ENCODE assay signal across 8 cellular contexts in genomic region chr12:81759215-81759991, GRCh38. TPM values are rescaled to one million over a fixed set of nuclear protein-coding genes. Genes with fewer than 3 reads are reported as not detected.
DNase-seq lines count a peak whose midpoint lies in the region; ATAC-seq and TF ChIP-seq lines count a peak whose summit lies in the region.

PPFIA2 (minus strand) TSS chr12:81759350.

- H3K9me3 Mint-ChIP-seq in stimulated activated memory B cell treated with anti-CD40 and anti-IgM and Interleukin-4, amounts not matched to agents 10 μg/mL and 1 μg/mL and 100 μg/mL, for 72 hours = peaks cover 3% of the 10 kb centered on the region

- H3K27ac ChIP-seq in brain microvascular endothelial cell (no peak within 1 kb of the TSS), iPS-18a (ENCODE audit: low read length) (no peak within 1 kb of the TSS)

- peak; percentile 18 for DNase-seq in NCI-H510A (lab: John Stamatoyannopoulos, UW)
- peak; percentile 26 for DNase-seq in brain microvascular endothelial cell
- peak; percentile 70 for DNase-seq in sciatic nerve (ENCODE audit: low spot score)
- DNase-seq in activated effector memory CD4-positive, alpha-beta T cell treated with Interleukin-2 at 50 U/mL for 16 hours = no peak

- no peaks in the 10 kb centered on the region for H3K36me3 Mint-ChIP-seq in stimulated activated memory B cell treated with anti-CD40 and anti-IgM and Interleukin-4, amounts not matched to agents 10 μg/mL and 1 μg/mL and 100 μg/mL, for 72 hours

- H3K4me3 ChIP-seq in brain microvascular endothelial cell (ENCODE audit: low read depth, low read length) = peak within 1 kb of the TSS; percentile 66
- peak within 1 kb of the TSS; percentile 83 for H3K4me3 ChIP-seq in iPS-18a (ENCODE audit: low read length)

- no peak within 1 kb of the TSS for H3K27ac Mint-ChIP-seq in stimulated activated memory B cell treated with anti-CD40 and anti-IgM and Interleukin-4, amounts not matched to agents 10 μg/mL and 1 μg/mL and 100 μg/mL, for 72 hours

- H3K9ac ChIP-seq in iPS-18a (ENCODE audit: low read length) = peak within 1 kb of the TSS; percentile 58

- no peak for TF ChIP-seq CTCF in brain microvascular endothelial cell (IDR thresholded peaks at IDR 0.05; ENCODE audit: low read depth, low read length, missing control alignments)

- no peaks in the 10 kb centered on the region for H3K36me3 ChIP-seq in brain microvascular endothelial cell (replicated peaks)
- H3K36me3 ChIP-seq in iPS-18a (ENCODE audit: control insufficient read depth, low read depth, low read length) = no peaks in the 10 kb centered on the region

- H3K9me3 ChIP-seq in iPS-18a (ENCODE audit: control insufficient read depth, low read depth, low read length) = no peaks in the 10 kb centered on the region

- peaks cover 13% of the 10 kb centered on the region for H3K27me3 Mint-ChIP-seq in stimulated activated memory B cell treated with anti-CD40 and anti-IgM and Interleukin-4, amounts not matched to agents 10 μg/mL and 1 μg/mL and 100 μg/mL, for 72 hours

- H3K4me1 ChIP-seq in iPS-18a (ENCODE audit: control insufficient read depth, low read depth, low read length) = no peaks in the 10 kb centered on the region

- no peak within 1 kb of the TSS for H3K4me3 Mint-ChIP-seq in stimulated activated memory B cell treated with anti-CD40 and anti-IgM and Interleukin-4, amounts not matched to agents 10 μg/mL and 1 μg/mL and 100 μg/mL, for 72 hours

- intact Hi-C loops in sciatic nerve (cut with DNase I) = no loop called here

- ATAC-seq in GM19351 (IDR thresholded peaks at IDR 0.05; ENCODE audit: unreplicated experiment) (peak; percentile 16), sciatic nerve (peak; percentile 85), GM19455 (IDR thresholded peaks at IDR 0.05; ENCODE audit: unreplicated experiment) (no peak)
- ATAC-seq in stimulated activated memory B cell treated with anti-CD40 and anti-IgM and Interleukin-4, amounts not matched to agents 10 μg/mL and 1 μg/mL and 100 μg/mL, for 72 hours = no peak

- H3K4me1 Mint-ChIP-seq in stimulated activated memory B cell treated with anti-CD40 and anti-IgM and Interleukin-4, amounts not matched to agents 10 μg/mL and 1 μg/mL and 100 μg/mL, for 72 hours = no peaks in the 10 kb centered on the region

- in situ Hi-C loops in brain microvascular endothelial cell (cut with HindIII; ENCODE audit: low pct_ligation_motif_present, low sequenced_read_pairs) = no loop called here

- H3K27me3 ChIP-seq in brain microvascular endothelial cell (replicated peaks) (no peaks in the 10 kb centered on the region), iPS-18a (ENCODE audit: control insufficient read depth, insufficient read depth, low read length) (peaks cover 30% of the 10 kb centered on the region)

RNA-seq across cellular contexts. Expression of gene PPFIA2, which starts in this region (rescaled TPM):
- total RNA-seq in sciatic nerve = 29.5 TPM

Comparison
In these comparisons a context has a peak if more than half of its experiments do, and no peak if none do; other contexts are left out.
1. ATAC-seq: peak in GM19351 (single experiment) and sciatic nerve (single experiment); none in stimulated activated memory B cell treated with anti-CD40 and anti-IgM and Interleukin-4, amounts not matched to agents 10 μg/mL and 1 μg/mL and 100 μg/mL, for 72 hours (single experiment) and GM19455 (single experiment).